ENCODE assay signal across 9 cellular contexts in the genomic region with DNA sequence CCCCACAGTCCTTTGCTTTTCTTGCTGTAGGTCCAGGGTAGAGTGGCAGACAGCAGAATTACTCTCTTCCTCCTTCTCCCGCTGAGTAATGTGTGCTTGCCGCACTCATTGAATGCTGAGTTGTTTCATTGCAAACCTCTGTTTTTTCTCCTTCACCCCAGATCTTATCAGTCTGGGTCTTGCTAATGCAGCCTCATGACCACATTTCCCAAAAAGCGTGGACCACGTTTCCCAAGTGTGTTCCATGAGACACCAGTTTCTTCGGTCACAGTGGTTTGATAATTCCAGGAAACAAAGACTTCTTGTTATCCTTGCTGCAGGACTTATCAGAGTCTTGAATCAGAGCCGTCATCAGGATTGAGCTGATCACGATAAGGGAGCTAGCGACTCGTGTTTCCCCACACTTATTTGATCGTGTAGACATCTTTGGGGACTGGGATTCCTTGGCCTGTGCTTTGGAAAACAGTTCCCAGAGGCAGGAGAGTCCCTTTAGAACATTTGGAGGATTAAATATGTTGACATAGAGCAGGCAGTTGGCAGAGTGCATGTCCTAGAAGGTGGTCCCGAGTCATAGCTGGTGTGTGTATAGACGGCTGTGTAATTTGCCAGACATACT. TPM values are rescaled to one million over a fixed set of nuclear protein-coding genes. Genes with fewer than 3 reads are reported as not detected.
DNase-seq lines count a peak whose midpoint lies in the region; ATAC-seq and TF ChIP-seq lines count a peak whose summit lies in the region.
"Had no signal": no experiment of that assay in that cellular context is flagged by ENCODE, and none has a peak within 500 bp of the region (broad histone marks: within the 10 kb centered on the region; RNA-seq: fewer than 3 reads in every experiment).

No MANE protein-coding gene starts in this region.

- no peaks in the 10 kb centered on the region for H3K27me3 ChIP-seq in left ventricle myocardium inferior (ENCODE audit: low read depth)
- no peaks in the 10 kb centered on the region for H3K27me3 ChIP-seq in vagina
- H3K27me3 ChIP-seq: BLaER1 had no signal

- H3K9me3 ChIP-seq in left ventricle myocardium inferior (replicated peaks) (no peaks in the 10 kb centered on the region), vagina (no peaks in the 10 kb centered on the region)
- H3K9me3 ChIP-seq: BLaER1 had no signal

- intact Hi-C loops in left ventricle myocardium inferior (cut with micrococcal nuclease) (no loop called here), left ventricle myocardium superior (cut with micrococcal nuclease) (no loop called here), vagina (cut with DNase I) (no loop called here)

- H3K4me1 ChIP-seq in left ventricle myocardium inferior (peaks cover 91% of the 10 kb centered on the region), vagina (peaks cover 85% of the 10 kb centered on the region)

- H3K36me3 ChIP-seq in left ventricle myocardium inferior (peaks cover 43% of the 10 kb centered on the region), vagina (peaks cover 0 to 22% of the 10 kb centered on the region in 2 donors)

- H3K4me3 ChIP-seq in left ventricle myocardium inferior (peak overlapping the region; percentile 94), fibroblast of mammary gland (ENCODE audit: control insufficient read depth, low read depth, low read length) (no peak overlapping the region), vagina (peak overlapping the region in 1 of 2 donors; percentile 1)
- H3K4me3 ChIP-seq: BLaER1 had no signal

- DNase-seq in left ventricle myocardium inferior: no peak
- no peak for DNase-seq in left ventricle myocardium superior
- peak; percentile 29 for DNase-seq in fibroblast of mammary gland (ENCODE audit: low read depth)
- DNase-seq in vagina (ENCODE audit: extremely low spot score in 2 of 2): no peak
- DNase-seq in DMS53 (lab: John Stamatoyannopoulos, UW): no peak
- DNase-seq: NCI-H510A, retina had no signal

- no peak for ATAC-seq in left ventricle myocardium superior
- no peak for ATAC-seq in GM21529 (IDR thresholded peaks at IDR 0.05; ENCODE audit: unreplicated experiment)

- TF ChIP-seq CTCF in left ventricle myocardium inferior (IDR thresholded peaks at IDR 0.05; ENCODE audit: borderline replicate concordance) (no peak), fibroblast of mammary gland (conservative IDR thresholded peaks at IDR 0.05; ENCODE audit: control insufficient read depth, insufficient read depth, low read depth, low read length) (no peak), vagina (IDR thresholded peaks at IDR 0.05) (no peak)

- no peak for TF ChIP-seq POLR2A in vagina (IDR thresholded peaks at IDR 0.05)

- H3K27ac ChIP-seq in left ventricle myocardium inferior (replicated peaks) (peak overlapping the region; percentile 98), vagina (peak overlapping the region; percentile 98)
- H3K27ac ChIP-seq: BLaER1 had no signal

RNA-seq across cellular contexts. Expression of a gene that starts 4.4 kb away (rescaled TPM):
- total RNA-seq in left ventricle myocardium inferior (19.8 TPM), left ventricle myocardium superior (21.6 TPM), vagina (110 TPM)

RNA-seq across cellular contexts. Expression of a gene that starts 4.6 kb away (rescaled TPM):
- total RNA-seq in left ventricle myocardium inferior (12.1 TPM), left ventricle myocardium superior (16.6 TPM), vagina (11.0 TPM)

RNA-seq across cellular contexts. Expression of a gene that starts 34.5 kb away (rescaled TPM):
- total RNA-seq in left ventricle myocardium inferior (20.3 TPM), left ventricle myocardium superior (39.7 TPM), vagina (23.6 TPM)

RNA-seq across cellular contexts. Expression of a gene that starts 56.7 kb away (rescaled TPM):
- total RNA-seq in left ventricle myocardium inferior (17.5 TPM), left ventricle myocardium superior (13.5 TPM), vagina (48.6 TPM)
